8 cellular contexts compared by ENCODE assay signal in the genomic region with DNA sequence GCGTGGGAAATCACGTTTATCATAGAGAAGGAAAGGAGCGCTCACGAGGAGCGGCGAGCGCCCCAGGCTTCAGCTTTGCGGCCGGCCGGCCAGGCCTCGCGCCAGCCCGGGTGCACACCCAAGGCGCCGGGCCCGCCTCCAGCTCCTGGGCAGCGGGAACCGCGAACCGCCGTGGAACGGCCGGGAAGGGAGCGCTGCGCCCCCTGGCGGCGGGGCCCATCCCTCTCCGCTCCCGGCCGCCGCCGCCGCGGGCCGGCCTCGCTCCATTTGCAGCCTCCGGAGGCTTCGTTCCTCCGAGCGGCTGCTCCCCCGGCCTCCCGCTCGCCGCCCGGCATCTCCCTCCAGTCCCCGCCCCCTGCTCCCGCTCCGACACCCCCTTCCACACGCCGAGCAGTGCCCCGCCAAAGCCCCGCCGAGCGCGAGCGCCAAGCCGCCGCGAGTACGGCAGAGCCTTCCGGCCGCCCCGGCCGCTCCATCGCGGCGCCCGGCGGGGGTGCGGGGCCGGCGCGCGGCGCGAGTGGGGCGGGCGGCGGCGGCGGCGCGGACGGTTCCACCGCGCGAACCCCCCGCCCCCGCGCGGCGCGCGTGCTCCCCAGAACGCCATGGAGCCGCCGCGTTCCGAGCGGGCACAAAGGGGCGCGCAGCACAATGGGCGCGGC. TPM values are rescaled to one million over a fixed set of nuclear protein-coding genes. Genes with fewer than 3 reads are reported as not detected.
DNase-seq lines count a peak whose midpoint lies in the region; ATAC-seq, FAIRE-seq and TF ChIP-seq lines count a peak whose summit lies in the region.

No MANE protein-coding gene starts in this region.

- H2AFZ ChIP-seq in mesenchymal stem cell (ENCODE audit: low read depth, low read length), result peak overlapping the region; percentile 69

- H3K9ac ChIP-seq in mesenchymal stem cell (ENCODE audit: low read length), result peak overlapping the region; percentile 62

- no peak overlapping the region for H2AK5ac ChIP-seq in mesenchymal stem cell (ENCODE audit: low read length, severe bottlenecking)

- WGBS in mesenchymal stem cell, result under 1% methylated on average over 38 of the region's 104 CpGs

- H3K27me3 Mint-ChIP-seq in CD14-positive monocyte (ENCODE audit: low read depth in 3 of 3), result peaks cover 19 to 26% (median 21%) of the 10 kb centered on the region in 3 donors

- no peaks in the 10 kb centered on the region for H3K27me3 ChIP-seq in effector memory CD4-positive, alpha-beta T cell (replicated peaks; ENCODE audit: control insufficient read depth, insufficient read depth, low read length, poor library complexity, severe bottlenecking)
- H3K27me3 ChIP-seq in mesenchymal stem cell (ENCODE audit: control insufficient read depth in 1 of 2, insufficient read depth in 1 of 2, low read length in 2 of 2), result peaks cover 4 to 16% of the 10 kb centered on the region in 2 experiments

- peak; percentile 74 for ATAC-seq in HG03439 (IDR thresholded peaks at IDR 0.05; ENCODE audit: unreplicated experiment)

- H4K91ac ChIP-seq in mesenchymal stem cell (ENCODE audit: low read length), result no peak overlapping the region

- H3K27ac ChIP-seq in effector memory CD4-positive, alpha-beta T cell (ENCODE audit: insufficient read depth, low read length, poor library complexity, severe bottlenecking), result no peak overlapping the region
- H3K27ac ChIP-seq in mesenchymal stem cell (ENCODE audit: low read length, poor library complexity, severe bottlenecking), result no peak overlapping the region

- H3K36me3 Mint-ChIP-seq in CD14-positive monocyte, result peaks cover 0 to 4% of the 10 kb centered on the region in 2 donors

- no peaks in the 10 kb centered on the region for H3K36me3 ChIP-seq in effector memory CD4-positive, alpha-beta T cell (ENCODE audit: control insufficient read depth, insufficient read depth, low read length)
- H3K36me3 ChIP-seq in mesenchymal stem cell (ENCODE audit: control insufficient read depth in 1 of 2, insufficient read depth in 2 of 2, low read depth in 1 of 2, low read length in 2 of 2), result no peaks in the 10 kb centered on the region

- no peak overlapping the region for H2BK12ac ChIP-seq in mesenchymal stem cell (ENCODE audit: low read length in 2 of 2)

- TF ChIP-seq CTCF in CD14-positive monocyte (IDR thresholded peaks at IDR 0.05), result peak; percentile 92

- peak overlapping the region; percentile 89 for H3K4me2 ChIP-seq in mesenchymal stem cell (ENCODE audit: low read length, poor library complexity, severe bottlenecking)

- peaks cover 6% of the 10 kb centered on the region for H3K4me1 ChIP-seq in effector memory CD4-positive, alpha-beta T cell (ENCODE audit: control insufficient read depth, insufficient read depth, low read length, poor library complexity, severe bottlenecking)
- peaks cover 6% of the 10 kb centered on the region for H3K4me1 ChIP-seq in mesenchymal stem cell (ENCODE audit: control insufficient read depth, insufficient read depth, low read depth, low read length)

- peak overlapping the region; percentile 70 to 82 for H3K18ac ChIP-seq in mesenchymal stem cell (ENCODE audit: low read depth in 1 of 2, low read length in 2 of 2)

- peaks cover 8% of the 10 kb centered on the region for H3K79me1 ChIP-seq in mesenchymal stem cell (replicated peaks; ENCODE audit: low read length, poor library complexity, severe bottlenecking)

- intact Hi-C loops in CD14-positive monocyte (cut with micrococcal nuclease), result loop anchor here (5.0 to 10.0 kb wide), 2 partner anchors 87 to 670 kb away; a partner anchor contains a TSS

- peak; percentile 73 for DNase-seq in CD14-positive monocyte (ENCODE audit: low spot score)
- peak; percentile 91 for DNase-seq in GM19239 (ENCODE audit: insufficient read length, low spot score)
- DNase-seq in NCI-H748 treated with DMSO at 0.1 percent for 48 hours (lab: John Stamatoyannopoulos, UW), result peak; percentile 74
- peak; percentile 19 to 63 for DNase-seq in activated CD8-positive, alpha-beta memory T cell treated with anti-CD3 and anti-CD28 coated beads for 1 hour (ENCODE audit: extremely low read depth in 1 of 2, low read depth in 1 of 2)
- DNase-seq in effector memory CD4-positive, alpha-beta T cell, result peak; percentile 37 to 51 (median 49)
- peak; percentile 82 for DNase-seq in mesenchymal stem cell
- DNase-seq in stimulated activated CD8-positive, alpha-beta memory T cell treated with anti-CD3 and anti-CD28 coated beads, Interleukin-12 subunit alpha, Interleukin-12 subunit beta, amount 100 ng/mL, for 4 hours (ENCODE audit: low read depth), result peak; percentile 58

- peak overlapping the region; percentile 60 for H3K4me3 ChIP-seq in effector memory CD4-positive, alpha-beta T cell (ENCODE audit: insufficient read depth, low read depth, low read length, poor library complexity, severe bottlenecking)
- H3K4me3 ChIP-seq in mesenchymal stem cell (ENCODE audit: insufficient read depth in 1 of 2, low read depth in 1 of 2, low read length in 2 of 2), result peak overlapping the region; percentile 71 to 78

- peak overlapping the region; percentile 84 for H4K8ac ChIP-seq in mesenchymal stem cell (ENCODE audit: low read length)

- FAIRE-seq in GM19239 (lab: Jason Lieb, UNC), result no peak

- H3K4me1 Mint-ChIP-seq in CD14-positive monocyte, result peaks cover 38% of the 10 kb centered on the region

- H2BK5ac ChIP-seq in mesenchymal stem cell (ENCODE audit: low read depth, low read length, poor library complexity, severe bottlenecking), result no peak overlapping the region

- H3K4ac ChIP-seq in mesenchymal stem cell (ENCODE audit: low read depth in 1 of 2, low read length in 2 of 2), result no peak overlapping the region

- H2BK15ac ChIP-seq in mesenchymal stem cell (ENCODE audit: low read depth, poor library complexity, severe bottlenecking), result no peak overlapping the region

- peak overlapping the region in 2 of 7 donors; percentile 40 to 50 for H3K27ac Mint-ChIP-seq in CD14-positive monocyte

- peak overlapping the region; percentile 82 to 83 for H3K4me3 Mint-ChIP-seq in CD14-positive monocyte

- no peak overlapping the region for H3K23ac ChIP-seq in mesenchymal stem cell (ENCODE audit: low read length in 2 of 2)

- H3K14ac ChIP-seq in mesenchymal stem cell (ENCODE audit: low read length in 2 of 2), result peak overlapping the region in 1 of 2 experiments; percentile 65

- peak overlapping the region; percentile 34 for H2BK120ac ChIP-seq in mesenchymal stem cell (ENCODE audit: low read depth, low read length)

- H3K9me3 ChIP-seq in effector memory CD4-positive, alpha-beta T cell (ENCODE audit: control insufficient read depth, low read length), result no peaks in the 10 kb centered on the region
- no peaks in the 10 kb centered on the region for H3K9me3 ChIP-seq in mesenchymal stem cell (ENCODE audit: control insufficient read depth, low read length)

- peaks cover 0 to 7% (median 2%) of the 10 kb centered on the region in 7 donors for H3K9me3 Mint-ChIP-seq in CD14-positive monocyte

RNA-seq across cellular contexts. Expression of a gene that starts 1.0 kb away (rescaled TPM):
- under 1 TPM; 0.17 to 0.24 TPM for polyA plus RNA-seq in CD14-positive monocyte
- 1.3 TPM for polyA plus RNA-seq in mesenchymal stem cell (2013, experiment 1 of 2)
- polyA plus RNA-seq in mesenchymal stem cell (2013, experiment 2 of 2), result 1.4 TPM

Comparison
In these comparisons a context has a peak if more than half of its experiments do, and no peak if none do; other contexts are left out.
1. DNase-seq: peak in every context shown above with its lines; median percentile 91 in GM19239; 82 in mesenchymal stem cell; 74 in NCI-H748 treated with DMSO at 0.1 percent for 48 hours; 73 in CD14-positive monocyte; 58 in stimulated activated CD8-positive, alpha-beta memory T cell treated with anti-CD3 and anti-CD28 coated beads, Interleukin-12 subunit alpha, Interleukin-12 subunit beta, amount 100 ng/mL, for 4 hours; 49 in effector memory CD4-positive, alpha-beta T cell; 41 in activated CD8-positive, alpha-beta memory T cell treated with anti-CD3 and anti-CD28 coated beads for 1 hour.